In genomic region chr19:2352121-2352520, GRCh38 we compare ENCODE assay signal across 1 cellular context.
TF ChIP-seq lines count a peak whose summit lies in the region.

No MANE protein-coding gene starts in this region.

TF ChIP-seq in K562, 482 proteins besides CTCF, POLR2A, EP300 and RAD21:
- TF ChIP-seq, protein P1, sequence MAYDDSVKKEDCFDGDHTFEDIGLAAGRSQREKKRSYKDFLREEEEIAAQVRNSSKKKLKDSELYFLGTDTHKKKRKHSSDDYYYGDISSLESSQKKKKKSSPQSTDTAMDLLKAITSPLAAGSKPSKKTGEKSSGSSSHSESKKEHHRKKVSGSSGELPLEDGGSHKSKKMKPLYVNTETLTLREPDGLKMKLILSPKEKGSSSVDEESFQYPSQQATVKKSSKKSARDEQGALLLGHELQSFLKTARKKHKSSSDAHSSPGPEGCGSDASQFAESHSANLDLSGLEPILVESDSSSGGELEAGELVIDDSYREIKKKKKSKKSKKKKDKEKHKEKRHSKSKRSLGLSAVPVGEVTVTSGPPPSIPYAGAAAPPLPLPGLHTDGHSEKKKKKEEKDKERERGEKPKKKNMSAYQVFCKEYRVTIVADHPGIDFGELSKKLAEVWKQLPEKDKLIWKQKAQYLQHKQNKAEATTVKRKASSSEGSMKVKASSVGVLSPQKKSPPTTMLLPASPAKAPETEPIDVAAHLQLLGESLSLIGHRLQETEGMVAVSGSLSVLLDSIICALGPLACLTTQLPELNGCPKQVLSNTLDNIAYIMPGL (CRISPR knock-in tag; IDR thresholded peaks at IDR 0.05) = no peak
- TF ChIP-seq ESRRA (IDR thresholded peaks at IDR 0.05; ENCODE audit: borderline replicate concordance, low read depth) (no peak), POLR2G (IDR thresholded peaks at IDR 0.05; ENCODE audit: low read depth, low read length) (peak; percentile 14; the same call in 1 of the 2 replicates), CBX8 (IDR thresholded peaks at IDR 0.05; ENCODE audit: borderline replicate concordance, extremely low read depth, low read depth, low read length, poor library complexity, severe bottlenecking) (no peak), COPS2 (conservative IDR thresholded peaks at IDR 0.05) (no peak), CREB3 (tag; conservative IDR thresholded peaks at IDR 0.05; ENCODE audit: low read depth) (no peak)
